Comparison of ENCODE assay signal across 20 cellular contexts in the genomic region with DNA sequence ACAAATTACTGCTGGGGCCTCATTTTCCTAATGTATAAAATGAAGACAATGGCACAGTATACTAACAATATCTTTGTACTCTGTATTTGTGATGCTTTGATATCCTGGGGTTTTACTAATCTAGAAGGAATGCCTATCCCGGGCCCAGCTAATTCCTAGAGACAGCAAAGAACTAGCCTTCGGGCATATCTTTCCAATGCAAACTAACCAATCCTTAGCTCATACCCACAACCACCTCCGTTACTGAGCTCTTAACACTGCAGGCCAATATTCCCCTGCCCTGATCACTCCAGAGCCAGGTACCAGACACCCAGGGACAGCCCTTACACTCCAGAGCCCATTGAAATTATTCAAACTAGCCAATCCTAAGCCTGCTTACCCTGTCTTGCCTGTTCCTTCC.
DNase-seq lines count a peak whose midpoint lies in the region; ATAC-seq and TF ChIP-seq lines count a peak whose summit lies in the region.
"Had no signal": no experiment of that assay in that cellular context is flagged by ENCODE, and none has a peak within 500 bp of the region (broad histone marks: within the 10 kb centered on the region; RNA-seq: fewer than 3 reads in every experiment).

No MANE protein-coding gene starts in this region.

- H3K4me1 ChIP-seq in mesodermal cell (ENCODE audit: control insufficient read depth, insufficient read depth, low read length, poor library complexity, severe bottlenecking) (peaks cover 3% of the 10 kb centered on the region), upper lobe of right lung (no peaks in the 10 kb centered on the region)
- H3K4me1 ChIP-seq: A549; BLaER1 treated with 17β-estradiol and CSF1 and Interleukin-3, amounts not matched to agents 10 nM and 100 nM had no signal

- DNase-seq in AG20443 (ENCODE audit: low spot score) (peak; percentile 24), M059J (ENCODE audit: low read depth) (peak; percentile 62), brain microvascular endothelial cell (peak; percentile 14), A172 (ENCODE audit: low spot score) (no peak), left cardiac atrium (no peak), upper lobe of right lung (no peak), NCI-H1930 (lab: John Stamatoyannopoulos, UW) (no peak)
- DNase-seq: activated CD4-positive, alpha-beta T cell treated with anti-CD3 and anti-CD28 coated beads for 4 hours; activated naive CD4-positive, alpha-beta T cell treated with anti-CD3 and anti-CD28 coated beads, Interleukin-2, amount 50 U/mL, for 16 hours; Calu3; GOT3; head of caudate nucleus; immature natural killer cell; NCI-H774; SHP77; T-helper 1 cell had no signal

- H3K27ac ChIP-seq in brain microvascular endothelial cell = no peak overlapping the region
- peak overlapping the region; percentile 50 for H3K27ac ChIP-seq in mesodermal cell (ENCODE audit: low read depth, low read length, severe bottlenecking)
- no peak overlapping the region for H3K27ac ChIP-seq in upper lobe of right lung
- H3K27ac ChIP-seq: A549; BLaER1 treated with 17β-estradiol and CSF1 and Interleukin-3, amounts not matched to agents 10 nM and 100 nM; vagina had no signal

- intact Hi-C loops in left cardiac atrium (cut with DNase I) = no loop called here
- intact Hi-C loops in upper lobe of right lung (cut with DNase I) = no loop called here

- WGBS in mesodermal cell (ENCODE audit: insufficient coverage in 2 of 2), 2 experiments = 40 to 72% methylated on average over 2 to 3 of the region's 3 CpGs

- TF ChIP-seq CTCF in brain microvascular endothelial cell (IDR thresholded peaks at IDR 0.05; ENCODE audit: low read depth, low read length, missing control alignments) (no peak), upper lobe of right lung (IDR thresholded peaks at IDR 0.05) (no peak)

- peaks cover 12% of the 10 kb centered on the region for H3K9me3 ChIP-seq in mesodermal cell (ENCODE audit: control insufficient read depth, low read length)
- no peaks in the 10 kb centered on the region for H3K9me3 ChIP-seq in upper lobe of right lung
- H3K9me3 ChIP-seq: A549, vagina had no signal

- H3K4me3 ChIP-seq in brain microvascular endothelial cell (ENCODE audit: low read depth, low read length) (no peak overlapping the region), mesodermal cell (ENCODE audit: extremely low read depth, insufficient read depth, low read length, poor library complexity, severe bottlenecking) (no peak overlapping the region), upper lobe of right lung (no peak overlapping the region)
- H3K4me3 ChIP-seq: A549; BLaER1 treated with 17β-estradiol and CSF1 and Interleukin-3, amounts not matched to agents 10 nM and 100 nM; vagina had no signal

- H3K27me3 ChIP-seq in brain microvascular endothelial cell (replicated peaks) (no peaks in the 10 kb centered on the region), upper lobe of right lung (no peaks in the 10 kb centered on the region)
- H3K27me3 ChIP-seq: BLaER1 treated with 17β-estradiol and CSF1 and Interleukin-3, amounts not matched to agents 10 nM and 100 nM; vagina had no signal

- ATAC-seq in left cardiac atrium (no peak), upper lobe of right lung (no peak)
- ATAC-seq: A549 had no signal

- H3K36me3 ChIP-seq in brain microvascular endothelial cell (replicated peaks) = no peaks in the 10 kb centered on the region
- no peaks in the 10 kb centered on the region for H3K36me3 ChIP-seq in mesodermal cell (ENCODE audit: control insufficient read depth, insufficient read depth, low read length)
- no peaks in the 10 kb centered on the region for H3K36me3 ChIP-seq in upper lobe of right lung
- H3K36me3 ChIP-seq: vagina had no signal

- in situ Hi-C loops in brain microvascular endothelial cell (cut with HindIII; ENCODE audit: low pct_ligation_motif_present, low sequenced_read_pairs) = no loop called here

Comparison
In these comparisons a context has a peak if more than half of its experiments do, and no peak if none do; other contexts are left out.
1. DNase-seq: peak in AG20443 (single experiment), M059J (single experiment) and brain microvascular endothelial cell (single experiment); none in A172 (single experiment), left cardiac atrium (single experiment), upper lobe of right lung (single experiment) and NCI-H1930 (0 of 2).